26 cellular contexts compared by ENCODE assay signal in the genomic region with DNA sequence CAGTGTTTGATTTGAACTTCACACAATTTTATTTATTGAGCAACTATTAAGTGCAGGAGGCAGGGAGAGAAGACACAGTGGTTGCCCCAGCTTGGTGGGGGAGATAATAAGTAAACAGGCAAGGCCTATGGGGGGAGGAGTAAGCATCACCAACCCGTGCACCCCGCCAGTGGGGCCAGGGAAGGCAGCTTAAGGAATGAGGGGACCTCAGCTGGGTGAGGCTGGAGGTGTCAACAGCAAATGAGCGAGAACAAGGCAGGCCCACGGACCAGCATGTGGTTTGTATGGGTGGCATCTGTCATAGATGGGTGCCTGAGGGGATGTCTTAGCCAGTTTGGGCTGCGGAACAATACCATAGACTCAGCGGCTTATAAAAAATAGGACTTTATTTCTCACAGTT. TPM values are rescaled to one million over a fixed set of nuclear protein-coding genes. Genes with fewer than 3 reads are reported as not detected.
DNase-seq lines count a peak whose midpoint lies in the region; FAIRE-seq and TF ChIP-seq lines count a peak whose summit lies in the region.
"Had no signal": no experiment of that assay in that cellular context is flagged by ENCODE, and none has a peak within 500 bp of the region (broad histone marks: within the 10 kb centered on the region; RNA-seq: fewer than 3 reads in every experiment).

No MANE protein-coding gene starts in this region.

- 81 to 94% (median 86%) methylated on average over 6 of the region's 6 CpGs for WGBS in spleen, 5 donors

- FAIRE-seq in bronchial epithelial cell (lab: Jason Lieb, UNC), result peak; percentile 7
- FAIRE-seq in kidney (lab: Jason Lieb, UNC), result no peak
- FAIRE-seq: A549, D721Med, GM12892, GM18507, HepG2 had no signal

- no peak for DNase-seq in T-helper 2 cell treated with Interferon-gamma antibody and Interleukin-4, amounts not matched to agents 5 μg/mL and 100 μg/mL, for 36 hours (ENCODE audit: low spot score)
- DNase-seq in T-helper 2 cell (no peak), bronchial epithelial cell (ENCODE audit: low read depth) (no peak), kidney (peak; percentile 56), spleen (peak; percentile 37), ACHN (no peak), UCSD-AML1 (lab: John Stamatoyannopoulos, UW; ENCODE audit: unreplicated experiment) (no peak)
- no peak for DNase-seq in activated T-cell treated with anti-CD3 and anti-CD28 coated beads, Interleukin-2, amount 50 U/mL, for 48 hours
- DNase-seq: CD8-positive, alpha-beta memory T cell; COR-L47; DMS153; DMS79; GDM1 had no signal

- H3K4me3 ChIP-seq in bronchial epithelial cell (ENCODE audit: low read depth, low read length) (no peak overlapping the region), kidney (ENCODE audit: low read length in 2 of 2) (no peak overlapping the region), spleen (no peak overlapping the region)
- H3K4me3 ChIP-seq: A549, BLaER1, GM23338, HAP-1 had no signal

- no peaks in the 10 kb centered on the region for H3K9me3 ChIP-seq in kidney (ENCODE audit: control insufficient read depth in 1 of 2, low read length in 2 of 2)
- no peaks in the 10 kb centered on the region for H3K9me3 ChIP-seq in spleen
- H3K9me3 ChIP-seq: A549, BLaER1, HAP-1 had no signal

- intact Hi-C loops in kidney (cut with DNase I), result no loop called here
- intact Hi-C loops in spleen (cut with DNase I; ENCODE audit: low total_unique reads), result no loop called here

- no peaks in the 10 kb centered on the region for H3K36me3 Mint-ChIP-seq in T-helper 2 cell treated with Interferon-gamma antibody and Interleukin-4, amounts not matched to agents 5 μg/mL and 100 μg/mL, for 36 hours (ENCODE audit: low read depth)
- H3K36me3 Mint-ChIP-seq: CD14-positive monocyte; CD8-positive, alpha-beta memory T cell; IgD-negative memory B cell had no signal

- H3K9ac ChIP-seq in kidney (ENCODE audit: low read length in 2 of 2), result no peak overlapping the region
- H3K9ac ChIP-seq: BLaER1 had no signal

- H3K36me3 ChIP-seq in bronchial epithelial cell (ENCODE audit: control insufficient read depth, insufficient read depth, low read length) (no peaks in the 10 kb centered on the region), kidney (ENCODE audit: control insufficient read depth in 1 of 2, insufficient read depth in 2 of 2, low read length in 2 of 2) (no peaks in the 10 kb centered on the region), spleen (no peaks in the 10 kb centered on the region)
- H3K36me3 ChIP-seq: BLaER1, HAP-1 had no signal

- peaks cover 2% of the 10 kb centered on the region for H3K27me3 Mint-ChIP-seq in T-helper 2 cell treated with Interferon-gamma antibody and Interleukin-4, amounts not matched to agents 5 μg/mL and 100 μg/mL, for 36 hours (ENCODE audit: low read depth)
- H3K27me3 Mint-ChIP-seq: CD8-positive, alpha-beta memory T cell had no signal

- peaks cover 2% of the 10 kb centered on the region for H3K4me1 Mint-ChIP-seq in T-helper 2 cell treated with Interferon-gamma antibody and Interleukin-4, amounts not matched to agents 5 μg/mL and 100 μg/mL, for 36 hours (ENCODE audit: low read depth)
- H3K4me1 Mint-ChIP-seq: CD14-positive monocyte; CD8-positive, alpha-beta memory T cell; IgD-negative memory B cell had no signal

- no peak for TF ChIP-seq POLR2A in spleen (IDR thresholded peaks at IDR 0.05)

- no peaks in the 10 kb centered on the region for H3K9me3 Mint-ChIP-seq in T-helper 2 cell treated with Interferon-gamma antibody and Interleukin-4, amounts not matched to agents 5 μg/mL and 100 μg/mL, for 36 hours
- H3K9me3 Mint-ChIP-seq: GM23338, IgD-negative memory B cell had no signal

- no peaks in the 10 kb centered on the region for H3K4me1 ChIP-seq in kidney (ENCODE audit: control insufficient read depth in 1 of 2, insufficient read depth in 1 of 2, low read depth in 1 of 2, low read length in 2 of 2)
- H3K4me1 ChIP-seq in spleen, result no peaks in the 10 kb centered on the region
- H3K4me1 ChIP-seq: A549, HAP-1 had no signal

- H3K27ac Mint-ChIP-seq in T-helper 2 cell treated with Interferon-gamma antibody and Interleukin-4, amounts not matched to agents 5 μg/mL and 100 μg/mL, for 36 hours, result peak overlapping the region; percentile 15
- H3K27ac Mint-ChIP-seq: IgD-negative memory B cell had no signal

- peaks cover 2% of the 10 kb centered on the region for H3K27me3 ChIP-seq in bronchial epithelial cell (ENCODE audit: control insufficient read depth, insufficient read depth, low read length)
- peaks cover 0 to 8% (median 0%) of the 10 kb centered on the region in 7 donors for H3K27me3 ChIP-seq in spleen (replicated peaks in 1 of 7)
- H3K27me3 ChIP-seq: BLaER1 had no signal

- TF ChIP-seq CTCF in bronchial epithelial cell (IDR thresholded peaks at IDR 0.05; ENCODE audit: insufficient read depth, low read length, severe bottlenecking) (no peak), kidney (IDR thresholded peaks at IDR 0.05; ENCODE audit: borderline replicate concordance, extremely low read depth, insufficient read depth) (no peak), spleen (IDR thresholded peaks at IDR 0.05 in 8 of 11, conservative IDR thresholded peaks at IDR 0.05 in 3 of 11) (no peak)

- no peak overlapping the region for H3K27ac ChIP-seq in kidney (ENCODE audit: low read depth in 2 of 2, low read length in 2 of 2)
- H3K27ac ChIP-seq in spleen, result no peak overlapping the region
- H3K27ac ChIP-seq: 22Rv1, A549, BLaER1 had no signal

- in situ Hi-C loops in ACHN (cut with HindIII; ENCODE audit: low pct_ligation_motif_present, low pct_unique_long_range_greater_than_20kb, low sequenced_read_pairs), result no loop called here

- H3K4me3 Mint-ChIP-seq in T-helper 2 cell treated with Interferon-gamma antibody and Interleukin-4, amounts not matched to agents 5 μg/mL and 100 μg/mL, for 36 hours, result no peak overlapping the region
- H3K4me3 Mint-ChIP-seq: CD14-positive monocyte; CD8-positive, alpha-beta memory T cell; GM23338 had no signal

RNA-seq across cellular contexts. Expression of gene CRHR2, which starts 24.1 kb away (rescaled TPM):
- total RNA-seq in bronchial epithelial cell (not detected in 2 replicates), kidney (not detected), spleen (not detected)
- polyA plus RNA-seq in kidney (ENCODE audit: insufficient read depth, low read depth, low replicate concordance) (not detected), spleen (not detected)
- total RNA-seq: CD8-positive, alpha-beta memory T cell; Daoy; HepG2 had no signal
- polyA plus RNA-seq: A549; AG04450; CD14-positive monocyte; CD8-positive, alpha-beta memory T cell; HepG2; IgD-negative memory B cell had no signal

RNA-seq across cellular contexts. Expression of gene INMT, which starts 45.6 kb away (rescaled TPM):
- total RNA-seq in bronchial epithelial cell (0.13 and 0.26 TPM in 2 replicates), kidney (44.8 TPM), spleen (10 to 100 TPM in 6 of 7 donors, 1 to 10 TPM in 1; 8.8 to 40.3 (median 20.0) TPM)
- polyA plus RNA-seq in kidney (ENCODE audit: insufficient read depth, low read depth, low replicate concordance) (34.5 TPM), spleen (10 to 100 TPM in 1 of 3 donors, 1 to 10 TPM in 2; 3.2 to 15.6 (median 7.8) TPM)
- total RNA-seq: HepG2 had no signal
- polyA plus RNA-seq: A549, CD14-positive monocyte, HepG2, IgD-negative memory B cell had no signal

Comparison
In these comparisons a context has a peak if more than half of its experiments do, and no peak if none do; other contexts are left out.
1. DNase-seq: peak in kidney (single experiment) and spleen (single experiment); none in T-helper 2 cell treated with Interferon-gamma antibody and Interleukin-4, amounts not matched to agents 5 μg/mL and 100 μg/mL, for 36 hours (single experiment), T-helper 2 cell (0 of 5), bronchial epithelial cell (single experiment), activated T-cell treated with anti-CD3 and anti-CD28 coated beads, Interleukin-2, amount 50 U/mL, for 48 hours (0 of 2), ACHN (single experiment) and UCSD-AML1 (single experiment).